11 cellular contexts compared by ENCODE assay signal in the genomic region with DNA sequence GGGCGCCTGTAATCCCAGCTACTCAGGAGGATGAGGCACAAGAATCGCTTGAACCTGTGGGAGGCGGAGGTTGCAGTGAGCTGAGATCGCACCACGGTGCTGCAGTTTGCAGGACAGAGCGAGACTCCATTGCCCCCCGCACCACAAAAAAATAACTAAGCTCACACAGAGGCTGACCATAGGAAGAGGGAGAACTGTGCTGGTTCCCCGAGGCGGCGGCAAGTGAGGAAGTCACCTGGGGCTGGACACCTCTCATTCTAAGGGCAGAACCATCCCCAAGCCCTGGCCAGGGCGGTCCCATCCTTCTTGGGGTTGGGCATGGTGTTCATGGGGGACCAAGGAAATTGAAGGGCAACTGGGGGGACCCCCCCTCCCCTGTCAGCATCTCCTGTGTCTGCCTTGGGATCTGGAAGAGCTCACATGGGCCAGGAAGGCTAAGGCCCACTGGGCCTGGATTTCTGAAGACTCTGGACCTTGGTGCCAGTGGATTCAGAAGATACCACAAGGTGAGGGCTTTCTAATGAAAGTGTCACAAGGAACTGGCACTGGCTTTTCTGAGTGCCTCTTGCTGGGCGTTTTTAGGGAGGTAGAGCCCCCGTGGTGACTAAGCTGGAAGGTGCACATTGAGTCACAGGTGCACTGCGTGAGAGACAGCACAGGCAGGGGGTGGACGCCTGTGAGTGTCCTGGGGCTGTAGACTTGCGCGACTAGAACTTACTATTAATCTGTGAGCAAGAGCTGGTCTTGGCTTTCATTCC. TPM values are rescaled to one million over a fixed set of nuclear protein-coding genes. Genes with fewer than 3 reads are reported as not detected.
DNase-seq lines count a peak whose midpoint lies in the region; ATAC-seq and TF ChIP-seq lines count a peak whose summit lies in the region.
"Had no signal": no experiment of that assay in that cellular context is flagged by ENCODE, and none has a peak within 500 bp of the region (broad histone marks: within the 10 kb centered on the region; RNA-seq: fewer than 3 reads in every experiment).

No MANE protein-coding gene starts in this region.

- no peak for TF ChIP-seq CTCF in GM06990 (IDR thresholded peaks at IDR 0.05; ENCODE audit: insufficient read depth, low read length, poor library complexity, severe bottlenecking)

- POLR2A ChIA-PET in T-cell (lab: Charles Lee), result no interaction called here

- peaks cover 70% of the 10 kb centered on the region for H3K36me3 Mint-ChIP-seq in T-cell
- peaks cover 92% of the 10 kb centered on the region for H3K36me3 Mint-ChIP-seq in activated T-cell treated with anti-CD3 and anti-CD28 coated beads, Interleukin-2, amount 50 U/mL, for 4 hours (ENCODE audit: insufficient read depth)

- H3K9me3 Mint-ChIP-seq in T-cell, result no peaks in the 10 kb centered on the region
- H3K9me3 Mint-ChIP-seq in activated T-cell treated with anti-CD3 and anti-CD28 coated beads, Interleukin-2, amount 50 U/mL, for 4 hours, result no peaks in the 10 kb centered on the region

- CTCF ChIA-PET in T-cell (lab: Charles Lee), result interaction anchor here (0.6 to 0.7 kb wide), 2 partner anchors 14 to 109 kb away, joined by 3 read pairs; no protein-coding TSS in a partner anchor

- H3K27me3 Mint-ChIP-seq in T-cell, result no peaks in the 10 kb centered on the region
- H3K27me3 Mint-ChIP-seq in activated T-cell treated with anti-CD3 and anti-CD28 coated beads, Interleukin-2, amount 50 U/mL, for 4 hours (ENCODE audit: low read depth), result no peaks in the 10 kb centered on the region

- H3K36me3 ChIP-seq in GM06990 (ENCODE audit: control insufficient read depth, insufficient read depth, low read length), result peaks cover 59% of the 10 kb centered on the region
- H3K36me3 ChIP-seq: right lobe of liver had no signal

- DNase-seq in GM06990 (ENCODE audit: extremely low read depth, insufficient read length) (no peak), T-cell (peak in 1 of 34 experiments; percentile 28), medulla oblongata (ENCODE audit: extremely low spot score) (no peak), inferior parietal cortex (ENCODE audit: extremely low spot score) (no peak)
- peak; percentile 61 for DNase-seq in activated T-cell treated with anti-CD3 and anti-CD28 coated beads, Interleukin-2, amount 50 U/mL, for 4 hours
- DNase-seq in stimulated activated CD4-positive, alpha-beta T cell treated with anti-CD3 and anti-CD28 coated beads, Interleukin-12 subunit alpha, Interleukin-12 subunit beta, amount 100 ng/mL, for 48 hours (ENCODE audit: low read depth in 2 of 3, low spot score in 1 of 3), result peak; percentile 51 to 76 (median 68)
- DNase-seq: NCI-H526 treated with DMSO at 0.1 percent for 48 hours, right lobe of liver, Right ventricle myocardium superior had no signal

- H3K4me3 Mint-ChIP-seq in T-cell, result peak overlapping the region in 2 of 3 donors; percentile 66 to 77
- peak overlapping the region; percentile 83 for H3K4me3 Mint-ChIP-seq in activated T-cell treated with anti-CD3 and anti-CD28 coated beads, Interleukin-2, amount 50 U/mL, for 4 hours

- peaks cover 35 to 60% (median 58%) of the 10 kb centered on the region in 3 donors for H3K4me1 Mint-ChIP-seq in T-cell
- peaks cover 86% of the 10 kb centered on the region for H3K4me1 Mint-ChIP-seq in activated T-cell treated with anti-CD3 and anti-CD28 coated beads, Interleukin-2, amount 50 U/mL, for 4 hours (ENCODE audit: low read depth)

- ATAC-seq in T-cell (replicated peaks in 1 of 4) (peak in 3 of 4 experiments; percentile 31 to 46 (median 35)), GM18520 (IDR thresholded peaks at IDR 0.05; ENCODE audit: unreplicated experiment) (no peak), GM21526 (IDR thresholded peaks at IDR 0.05; ENCODE audit: low FRiP score, unreplicated experiment) (no peak)
- ATAC-seq in activated T-cell treated with anti-CD3 and anti-CD28 coated beads, Interleukin-2, amount 50 U/mL, for 4 hours, result peak; percentile 68 to 72

- peak overlapping the region; percentile 90 for H3K27ac Mint-ChIP-seq in T-cell

- H3K4me3 ChIP-seq in GM06990 (replicated peaks; ENCODE audit: low read depth, low read length), result 0 out of 2 replicates have a peak overlapping the region, but pooled peaks have one; percentile 2
- H3K4me3 ChIP-seq: right lobe of liver had no signal

- no peaks in the 10 kb centered on the region for H3K27me3 ChIP-seq in GM06990 (replicated peaks; ENCODE audit: control insufficient read depth, insufficient read depth, low read length)
- H3K27me3 ChIP-seq: right lobe of liver had no signal

RNA-seq across cellular contexts. Expression of gene IRF4, which starts 11.5 kb away (rescaled TPM):
- 10 to 100 TPM; 16.9 to 67.2 (median 28.4) TPM for total RNA-seq in T-cell
- 100 to 1,000 TPM; 720 to 924 (median 743) TPM for total RNA-seq in activated T-cell treated with anti-CD3 and anti-CD28 coated beads, Interleukin-2, amount 50 U/mL, for 4 hours

Comparison
In these comparisons a context has a peak if more than half of its experiments do, and no peak if none do; other contexts are left out.
1. DNase-seq: peak in activated T-cell treated with anti-CD3 and anti-CD28 coated beads, Interleukin-2, amount 50 U/mL, for 4 hours (single experiment) and stimulated activated CD4-positive, alpha-beta T cell treated with anti-CD3 and anti-CD28 coated beads, Interleukin-12 subunit alpha, Interleukin-12 subunit beta, amount 100 ng/mL, for 48 hours (3 of 3); none in GM06990 (single experiment), medulla oblongata (single experiment) and inferior parietal cortex (single experiment).
2. ATAC-seq: peak in T-cell (3 of 4) and activated T-cell treated with anti-CD3 and anti-CD28 coated beads, Interleukin-2, amount 50 U/mL, for 4 hours (2 of 2); none in GM18520 (single experiment) and GM21526 (single experiment).
3. RNA of gene IRF4, which starts 11.5 kb away (total RNA-seq): 720 to 924 TPM in activated T-cell treated with anti-CD3 and anti-CD28 coated beads, Interleukin-2, amount 50 U/mL, for 4 hours; 16.9 to 67.2 TPM in T-cell; every median in the first group is over 10 times any median in the second.